In the genomic region with DNA sequence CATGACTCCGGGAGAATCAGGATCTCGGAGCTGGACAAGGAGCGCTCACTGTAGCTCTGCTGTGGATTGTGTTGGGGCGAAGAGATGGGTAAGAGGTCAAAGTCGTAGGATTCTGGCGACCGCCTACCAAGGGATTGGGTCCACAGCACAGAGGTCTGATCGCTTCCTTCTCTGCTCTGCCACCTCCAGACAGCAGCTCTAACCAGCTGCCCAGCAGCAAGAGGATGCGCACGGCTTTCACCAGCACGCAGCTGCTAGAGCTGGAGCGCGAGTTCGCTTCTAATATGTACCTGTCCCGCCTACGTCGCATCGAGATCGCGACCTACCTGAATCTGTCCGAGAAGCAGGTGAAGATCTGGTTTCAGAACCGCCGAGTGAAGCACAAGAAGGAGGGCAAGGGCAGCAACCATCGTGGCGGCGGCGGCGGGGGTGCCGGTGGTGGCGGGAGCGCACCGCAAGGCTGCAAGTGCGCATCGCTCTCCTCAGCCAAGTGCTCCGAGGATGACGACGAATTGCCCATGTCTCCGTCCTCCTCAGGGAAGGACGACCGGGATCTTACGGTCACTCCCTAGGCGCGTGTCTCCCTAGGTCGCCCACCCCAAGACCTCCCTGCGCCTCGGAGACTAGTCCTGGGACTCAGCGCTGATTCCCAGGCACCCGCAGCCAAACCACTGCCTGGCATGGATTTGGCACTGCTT, we compare ENCODE assay signal across 17 cellular contexts. TPM values are rescaled to one million over a fixed set of nuclear protein-coding genes. Genes with fewer than 3 reads are reported as not detected.
A peak's percentile ranks its signal among the peaks of the same experiment; 100 is the strongest.
DNase-seq lines count a peak whose midpoint lies in the region; ATAC-seq and TF ChIP-seq lines count a peak whose summit lies in the region.
"Had no signal": no experiment of that assay in that cellular context is flagged by ENCODE, and none has a peak within 500 bp of the region (broad histone marks: within the 10 kb centered on the region; RNA-seq: fewer than 3 reads in every experiment).

No MANE protein-coding gene starts in this region.

- H3K27me3 ChIP-seq in heart left ventricle (peaks cover 74 to 100% (median 99%) of the 10 kb centered on the region in 9 donors), GM23248 (replicated peaks; ENCODE audit: insufficient read depth) (peaks cover 95% of the 10 kb centered on the region)

- ATAC-seq in Right ventricle myocardium inferior (no peak), heart left ventricle (no peak)
- ATAC-seq: activated T-helper 17 cell treated with anti-CD3 and anti-CD28 coated beads, Interleukin-2, amount 50 U/mL, for 72 hours had no signal

- no peak overlapping the region for H3K4me2 ChIP-seq in GM23248 (ENCODE audit: unreplicated experiment)

- no peaks in the 10 kb centered on the region for H3K9me2 ChIP-seq in GM23248 (ENCODE audit: insufficient read depth)

- no peaks in the 10 kb centered on the region for H3F3A ChIP-seq in GM23248 (ENCODE audit: insufficient read depth)

- H3K9me3 ChIP-seq in heart left ventricle = no peaks in the 10 kb centered on the region
- H3K9me3 ChIP-seq in iPS-18c (ENCODE audit: control insufficient read depth, insufficient read depth, low read length) = peaks cover 2% of the 10 kb centered on the region
- no peaks in the 10 kb centered on the region for H3K9me3 ChIP-seq in GM23248 (ENCODE audit: low read depth)
- H3K9me3 ChIP-seq: SJSA1 had no signal

- H3K27ac ChIP-seq in heart left ventricle (no peak overlapping the region), GM23248 (no peak overlapping the region)
- H3K27ac ChIP-seq: epithelial cell of prostate, SJSA1 had no signal

- H3K79me2 ChIP-seq in GM23248 (ENCODE audit: insufficient read depth) = no peaks in the 10 kb centered on the region

- TF ChIP-seq POLR2A in heart left ventricle (IDR thresholded peaks at IDR 0.05) = no peak

- 4 to 6% (median 4%) methylated on average over 35 to 48 of the region's 48 CpGs for WGBS in heart left ventricle, 4 donors
- 7 to 9% methylated on average over 47 of the region's 48 CpGs for WGBS in GM23248 (ENCODE audit: low coverage in 1 of 2, low lambda C conversion rate in 2 of 2, missing lambda C conversion rate in 2 of 2), 2 experiments

- DNase-seq in Right ventricle myocardium inferior (ENCODE audit: missing footprints) (peak; percentile 74), heart left ventricle (no peak), NCI-H526 treated with DMSO at 0.1 percent for 48 hours (lab: John Stamatoyannopoulos, UW) (peak; percentile 49), SK-N-DZ (ENCODE audit: low spot score) (no peak), GM23248 (no peak), NCI-H2171 (lab: John Stamatoyannopoulos, UW) (no peak), NCI-H774 (lab: John Stamatoyannopoulos, UW) (no peak)
- DNase-seq: EL, foreskin melanocyte, midbrain, NCI-H2081 treated with DMSO at 0.1 percent for 48 hours had no signal

- H4K20me1 ChIP-seq in GM23248 (ENCODE audit: insufficient read depth) = no peaks in the 10 kb centered on the region

- intact Hi-C loops in Right ventricle myocardium inferior (cut with DNase I) (no loop called here), heart left ventricle (cut with DNase I) (no loop called here)

- H3K9ac ChIP-seq in GM23248 = no peak overlapping the region

- H3K4me3 ChIP-seq in heart left ventricle (no peak overlapping the region), iPS-18c (ENCODE audit: insufficient read depth, low read depth, low read length) (peak overlapping the region; percentile 26; the same call in 1 of the 2 replicates), GM23248 (no peak overlapping the region)
- H3K4me3 ChIP-seq: SJSA1 had no signal

- TF ChIP-seq CTCF in heart left ventricle (IDR thresholded peaks at IDR 0.05) = no peak

- no peaks in the 10 kb centered on the region for H3K36me3 ChIP-seq in heart left ventricle
- H3K36me3 ChIP-seq in GM23248 (ENCODE audit: low read depth) = no peaks in the 10 kb centered on the region
- H3K36me3 ChIP-seq: SJSA1 had no signal

- H3K4me1 ChIP-seq in heart left ventricle = peaks cover 0 to 63% (median 23%) of the 10 kb centered on the region in 12 donors
- no peaks in the 10 kb centered on the region for H3K4me1 ChIP-seq in GM23248 (ENCODE audit: insufficient read depth)
- H3K4me1 ChIP-seq: SJSA1 had no signal

- in situ Hi-C loops in GM23248 (cut with MboI) = no loop called here

- H2AFZ ChIP-seq in GM23248 = no peak overlapping the region

RNA-seq across cellular contexts. Expression of a gene that starts 1.2 kb away (rescaled TPM):
- not detected for total RNA-seq in Right ventricle myocardium inferior
- total RNA-seq in heart left ventricle = not detected
- not detected for polyA plus RNA-seq in heart left ventricle
- polyA plus RNA-seq in SK-N-DZ (2014; cell fraction: cytosol; rRNA removed) = not detected in 2 replicates
- not detected in 2 replicates for polyA plus RNA-seq in SK-N-DZ (2014; cell fraction: nucleus; rRNA removed)
- total RNA-seq in GM23248 (2014; rRNA removed; shearing (Covaris generic)) = not detected in 2 replicates
- not detected in 2 replicates for polyA plus RNA-seq in GM23248 (2016; fragmentation: Nextera tagmentation; extraction: Ambion mirVana)
- total RNA-seq: activated T-helper 17 cell treated with anti-CD3 and anti-CD28 coated beads, Interleukin-2, amount 50 U/mL, for 72 hours; osteoblast; SJSA1 had no signal
- polyA plus RNA-seq: adipose tissue had no signal

Comparison
In these comparisons a context has a peak if more than half of its experiments do, and no peak if none do; other contexts are left out.
1. DNase-seq: peak in Right ventricle myocardium inferior (single experiment) and NCI-H526 treated with DMSO at 0.1 percent for 48 hours (single experiment); none in heart left ventricle (0 of 5), SK-N-DZ (single experiment), GM23248 (single experiment), NCI-H2171 (single experiment) and NCI-H774 (single experiment).